Comparison of ENCODE assay signal across 8 cellular contexts in genomic region chr17:35764123-35764991, GRCh38. TPM values are rescaled to one million over a fixed set of nuclear protein-coding genes. Genes with fewer than 3 reads are reported as not detected.
DNase-seq lines count a peak whose midpoint lies in the region; ATAC-seq and TF ChIP-seq lines count a peak whose summit lies in the region.

No MANE protein-coding gene starts in this region.

- no peak overlapping the region for H3K27ac ChIP-seq in esophagus (ENCODE audit: low read depth in 2 of 2, low read length in 1 of 2)
- H3K27ac ChIP-seq in muscle layer of colon (ENCODE audit: low read depth, low read length), result peak overlapping the region; percentile 55

- no peaks in the 10 kb centered on the region for H3K9me3 ChIP-seq in esophagus (ENCODE audit: control insufficient read depth in 2 of 2, insufficient read depth in 1 of 2, low read depth in 1 of 2, low read length in 1 of 2)
- no peaks in the 10 kb centered on the region for H3K9me3 ChIP-seq in muscle layer of colon (ENCODE audit: low read length)

- TF ChIP-seq EP300 in Ishikawa (IDR thresholded peaks at IDR 0.05; ENCODE audit: borderline replicate concordance), result no peak; the same call in 1 of the 2 replicates

- H3K9ac ChIP-seq in muscle layer of colon (ENCODE audit: low read length), result no peak overlapping the region

- peaks cover 5 to 6% of the 10 kb centered on the region in 2 donors for H3K4me1 ChIP-seq in esophagus (ENCODE audit: control insufficient read depth in 2 of 2, insufficient read depth in 2 of 2, low read length in 1 of 2)
- H3K4me1 ChIP-seq in muscle layer of colon (ENCODE audit: insufficient read depth, low read length), result peaks cover 10% of the 10 kb centered on the region

- peak overlapping the region; percentile 33 to 54 for H3K4me3 ChIP-seq in esophagus (ENCODE audit: low read depth in 1 of 2, low read length in 2 of 2)
- peak overlapping the region; percentile 39 to 60 for H3K4me3 ChIP-seq in muscle layer of colon (ENCODE audit: low read depth in 1 of 2, low read length in 2 of 2)

- no peaks in the 10 kb centered on the region for H3K36me3 ChIP-seq in esophagus (ENCODE audit: control insufficient read depth in 2 of 2, insufficient read depth in 2 of 2, low read length in 1 of 2)
- no peaks in the 10 kb centered on the region for H3K36me3 ChIP-seq in muscle layer of colon (ENCODE audit: insufficient read depth, low read length)

- peak; percentile 79 for ATAC-seq in GM21528 (IDR thresholded peaks at IDR 0.05; ENCODE audit: low FRiP score, unreplicated experiment)

- TF ChIP-seq RAD21 in Ishikawa (IDR thresholded peaks at IDR 0.05; ENCODE audit: low read depth), result peak; percentile 78

- DNase-seq in D341Med (ENCODE audit: low spot score) (peak; percentile 99), OCI-M1 (lab: John Stamatoyannopoulos, UW) (peak; percentile 96)
- DNase-seq in activated T-cell treated with anti-CD3 and anti-CD28 coated beads, Interleukin-2, amount 50 U/mL, for 1 hour, result peak; percentile 90
- peak; percentile 93 for DNase-seq in stimulated activated CD8-positive, alpha-beta memory T cell treated with anti-CD3 and anti-CD28 coated beads, Interleukin-4, amount 100 ng/mL, for 48 hours

- WGBS in esophagus, 2 donors, result 3 to 4% methylated on average over 67 to 75 of the region's 75 CpGs

- H3K27me3 ChIP-seq in esophagus (ENCODE audit: control insufficient read depth in 1 of 2, insufficient read depth in 2 of 2, low read length in 2 of 2) (no peaks in the 10 kb centered on the region), muscle layer of colon (ENCODE audit: control insufficient read depth in 1 of 2, insufficient read depth in 2 of 2, low read length in 2 of 2) (no peaks in the 10 kb centered on the region)

TF ChIP-seq in Ishikawa, 13 proteins besides CTCF, POLR2A, EP300 and RAD21:
- TF ChIP-seq CEBPB (IDR thresholded peaks at IDR 0.05) (no peak), TCF12 (IDR thresholded peaks at IDR 0.05; ENCODE audit: low read depth) (peak; percentile 14; the same call in 1 of the 2 replicates), MAX (IDR thresholded peaks at IDR 0.05) (peak; percentile 93), YY1 (IDR thresholded peaks at IDR 0.05; ENCODE audit: low read depth) (no peak)

RNA-seq across cellular contexts. Expression of gene C17orf50, which starts 3.7 kb away (rescaled TPM):
- polyA plus RNA-seq in esophagus, result under 1 TPM in 1 of 2 donors, not detected in 1; 0.14 TPM

RNA-seq across cellular contexts. Expression of gene GAS2L2, which starts 11.3 kb away (rescaled TPM):
- polyA plus RNA-seq in esophagus, result under 1 TPM; 0.01 to 0.08 TPM

RNA-seq across cellular contexts. Expression of gene MMP28, which starts 31.1 kb away (rescaled TPM):
- 10 to 100 TPM; 14.8 to 21.7 TPM for polyA plus RNA-seq in esophagus

RNA-seq across cellular contexts. Expression of gene RASL10B, which starts 32.9 kb away (rescaled TPM):
- under 1 TPM; 0.28 to 0.53 TPM for polyA plus RNA-seq in esophagus

RNA-seq across cellular contexts. Expression of gene TAF15, which starts 44.9 kb away (rescaled TPM):
- 100 to 1,000 TPM in 1 of 2 donors, 10 to 100 TPM in 1; 89.5 to 110 TPM for polyA plus RNA-seq in esophagus
